Comparison of ENCODE assay signal across 19 cellular contexts in genomic region chr10:124879136-124879535, GRCh38.
DNase-seq lines count a peak whose midpoint lies in the region; ATAC-seq and TF ChIP-seq lines count a peak whose summit lies in the region.
"Had no signal": no experiment of that assay in that cellular context is flagged by ENCODE, and none has a peak within 500 bp of the region (broad histone marks: within the 10 kb centered on the region; RNA-seq: fewer than 3 reads in every experiment).

No MANE protein-coding gene starts in this region.

- H3K27ac Mint-ChIP-seq in effector memory CD8-positive, alpha-beta T cell: no peak overlapping the region
- H3K27ac Mint-ChIP-seq: CD4-positive, alpha-beta memory T cell had no signal

- peaks cover 0 to 15% (median 0%) of the 10 kb centered on the region in 11 donors for H3K9me3 ChIP-seq in heart right ventricle
- H3K9me3 ChIP-seq in SJCRH30 (replicated peaks): no peaks in the 10 kb centered on the region

- in situ Hi-C loops in KBM-7 (cut with MboI; ENCODE audit: low pct_unique_long_range_greater_than_20kb, low sequenced_read_pairs): no loop called here

- H3K9me3 Mint-ChIP-seq in effector memory CD8-positive, alpha-beta T cell: no peaks in the 10 kb centered on the region

- 78 to 81% methylated on average over 6 of the region's 6 CpGs for WGBS in heart right ventricle, 2 donors

- peaks cover 0 to 6% (median 0%) of the 10 kb centered on the region in 7 donors for H3K27me3 ChIP-seq in heart right ventricle
- H3K27me3 ChIP-seq in SJCRH30: 0 out of 2 replicates have a peak, but pooled peaks cover 2% of the 10 kb centered on the region

- no peaks in the 10 kb centered on the region for H3K36me3 Mint-ChIP-seq in effector memory CD8-positive, alpha-beta T cell (ENCODE audit: insufficient read depth)
- H3K36me3 Mint-ChIP-seq: CD14-positive monocyte; CD4-positive, alpha-beta memory T cell had no signal

- intact Hi-C loops in cardiac septum (cut with DNase I): no loop called here
- intact Hi-C loops in heart right ventricle (cut with DNase I): no loop called here
- intact Hi-C loops in sciatic nerve (cut with DNase I): no loop called here

- H3K4me1 ChIP-seq in heart right ventricle (no peaks in the 10 kb centered on the region), SJCRH30 (no peaks in the 10 kb centered on the region)
- H3K4me1 ChIP-seq: A549 had no signal

- H3K27ac ChIP-seq in heart right ventricle (no peak overlapping the region), SJCRH30 (no peak overlapping the region)
- H3K27ac ChIP-seq: 22Rv1, A549, GM23248 had no signal

- no peak overlapping the region for H3K4me3 ChIP-seq in heart right ventricle
- H3K4me3 ChIP-seq in SJCRH30: no peak overlapping the region
- H3K4me3 ChIP-seq: A549, GM23248 had no signal

- no peak for ATAC-seq in heart right ventricle
- no peak for ATAC-seq in sciatic nerve
- no peak for ATAC-seq in effector memory CD8-positive, alpha-beta T cell (replicated peaks)
- ATAC-seq: A549, HCT116 had no signal

- no peak for TF ChIP-seq CTCF in heart right ventricle (IDR thresholded peaks at IDR 0.05)

- H3K36me3 ChIP-seq in heart right ventricle (no peaks in the 10 kb centered on the region), SJCRH30 (no peaks in the 10 kb centered on the region)

- H3K27me3 Mint-ChIP-seq in effector memory CD8-positive, alpha-beta T cell: peaks cover 15 to 38% of the 10 kb centered on the region in 2 donors

- H3K4me1 Mint-ChIP-seq in effector memory CD8-positive, alpha-beta T cell (ENCODE audit: low read depth in 2 of 2): no peaks in the 10 kb centered on the region
- H3K4me1 Mint-ChIP-seq: CD14-positive monocyte; CD4-positive, alpha-beta memory T cell had no signal

- no peak overlapping the region for H3K4me3 Mint-ChIP-seq in effector memory CD8-positive, alpha-beta T cell
- H3K4me3 Mint-ChIP-seq: CD14-positive monocyte; CD4-positive, alpha-beta memory T cell had no signal

- DNase-seq in cardiac septum (ENCODE audit: low spot score) (peak; percentile 49), heart right ventricle (no peak), mesenteric fat pad (ENCODE audit: low spot score) (peak; percentile 60), sciatic nerve (ENCODE audit: low spot score) (peak; percentile 19), SJCRH30 (no peak), KBM-7 (no peak)
- no peak for DNase-seq in effector memory CD8-positive, alpha-beta T cell
- DNase-seq: AML-193; CD4-positive, alpha-beta memory T cell; DMS153; DMS79; GDM1; GM23248; H7; IMR-90 had no signal

Comparison
In these comparisons a context has a peak if more than half of its experiments do, and no peak if none do; other contexts are left out.
1. DNase-seq: peak in cardiac septum (single experiment), mesenteric fat pad (single experiment) and sciatic nerve (single experiment); none in heart right ventricle (0 of 2), SJCRH30 (0 of 2), effector memory CD8-positive, alpha-beta T cell (0 of 3) and KBM-7 (single experiment).